In the genomic region with DNA sequence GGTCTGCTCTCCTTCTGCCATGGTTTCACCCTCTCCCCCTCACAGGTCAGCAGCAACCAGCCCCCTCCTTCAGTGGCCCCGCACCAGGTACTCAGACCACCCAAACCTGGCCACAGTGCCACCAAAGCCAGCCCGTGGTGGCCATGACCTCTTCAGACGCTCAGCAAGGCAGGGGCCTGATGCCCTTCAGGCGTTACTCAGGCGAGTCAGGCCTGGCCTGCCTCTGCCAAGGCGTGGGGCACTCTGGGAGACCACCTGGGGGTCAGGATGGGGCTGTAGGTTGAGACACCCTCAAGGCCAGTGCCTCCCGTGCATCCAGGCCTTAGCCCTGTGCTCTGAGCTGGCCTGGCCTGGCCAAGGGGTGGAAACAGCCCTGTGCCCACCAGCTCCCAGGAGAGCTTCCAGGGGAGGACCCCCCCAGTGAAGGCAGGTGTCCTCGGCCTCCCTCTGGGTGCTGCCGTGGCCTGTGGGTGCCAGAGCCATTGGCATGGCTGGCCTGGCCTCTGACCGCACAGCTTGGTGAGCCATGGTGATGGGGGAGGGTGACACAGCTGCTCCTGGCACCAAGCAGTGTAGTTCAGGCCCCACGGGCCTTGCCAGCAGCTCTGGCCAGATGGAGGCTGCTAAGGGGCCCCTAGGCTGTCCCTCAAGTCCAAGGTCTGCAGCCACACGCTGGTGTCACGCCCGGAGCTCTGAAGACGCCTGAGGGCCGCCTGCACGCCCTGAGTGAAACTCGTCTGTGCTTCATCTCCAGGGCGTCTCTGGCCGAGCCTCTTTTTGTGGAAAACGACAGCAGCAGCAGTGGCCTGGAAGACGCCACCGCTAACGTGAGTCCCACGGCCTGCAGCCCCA, we compare ENCODE assay signal across 14 cellular contexts. TPM values are rescaled to one million over a fixed set of nuclear protein-coding genes. Genes with fewer than 3 reads are reported as not detected.
DNase-seq lines count a peak whose midpoint lies in the region; ATAC-seq, FAIRE-seq and TF ChIP-seq lines count a peak whose summit lies in the region.
"Had no signal": no experiment of that assay in that cellular context is flagged by ENCODE, and none has a peak within 500 bp of the region (broad histone marks: within the 10 kb centered on the region; RNA-seq: fewer than 3 reads in every experiment).

No MANE protein-coding gene starts in this region.

- H4K91ac ChIP-seq in H1 (replicated peaks; ENCODE audit: insufficient read length, low read length): no peak overlapping the region

- H3K14ac ChIP-seq in H1 (ENCODE audit: insufficient read length): no peak overlapping the region

- CTCF ChIA-PET in H1 (lab: Charles Lee; ENCODE audit: partially characterized antibody): interaction anchor here (1.3 to 2.8 kb wide), 3 partner anchors 13 to 36 kb away, joined by 4 to 8 read pairs (median 5); no protein-coding TSS in a partner anchor

- H2BK120ac ChIP-seq in H1 (replicated peaks; ENCODE audit: low read depth, low read length): no peak overlapping the region

- intact Hi-C loops in Right ventricle myocardium superior (cut with DNase I) (loop anchor here (10.0 kb wide), 1 partner anchor 125 kb away; no protein-coding TSS in a partner anchor), mucosa of descending colon (cut with DNase I, micrococcal nuclease) (no loop called here)

- no peak overlapping the region for H3K4ac ChIP-seq in H1 (replicated peaks; ENCODE audit: insufficient read length, low read depth, low read length)

- no peak for TF ChIP-seq RAD21 in H1 (IDR thresholded peaks at IDR 0.05 in 1 of 2, conservative IDR thresholded peaks at IDR 0.05 in 1 of 2; ENCODE audit: low read depth in 2 of 2, low read length in 2 of 2)

- H3K56ac ChIP-seq in H1 (replicated peaks; ENCODE audit: insufficient read length, low read depth, low read length): no peak overlapping the region

- no peak overlapping the region for H3K18ac ChIP-seq in H1 (ENCODE audit: extremely low read depth, low read length)

- POLR2A ChIA-PET in H1 (lab: Charles Lee; ENCODE audit: partially characterized antibody): interaction anchor here (0.7 to 3.0 kb wide), 7 partner anchors 10 to 499 kb away, joined by 3 to 16 read pairs (median 5); a partner anchor contains a TSS

- no peaks in the 10 kb centered on the region for H3K79me2 ChIP-seq in H1 (ENCODE audit: control insufficient read depth in 1 of 2, insufficient read depth in 2 of 2, low read length in 2 of 2)

- WGBS in H1 (ENCODE audit: extremely low coverage in 1 of 2, insufficient coverage in 1 of 2, insufficient read length in 1 of 2, insufficient replicate concordance in 2 of 2, low coverage in 1 of 2, low lambda C conversion rate in 2 of 2, missing lambda C conversion rate in 1 of 2), 2 experiments: 88% methylated on average over 24 of the region's 25 CpGs; no CpG with 5 or more reads in 1 of the 2 experiments
- WGBS in upper lobe of left lung, 2 donors: 83 to 89% methylated on average over 14 to 25 of the region's 25 CpGs

- no peak overlapping the region for H3K9ac ChIP-seq in H1 (replicated peaks in 1 of 4; ENCODE audit: extremely low read depth in 1 of 4, low read depth in 3 of 4, low read length in 3 of 4)

- no peak overlapping the region for H2BK20ac ChIP-seq in H1 (ENCODE audit: low read length)

- no peak for FAIRE-seq in H1 (lab: Jason Lieb, UNC)

- DNase-seq in Right ventricle myocardium superior (peak; percentile 72), right atrium auricular region (ENCODE audit: low spot score) (no peak), H1 (ENCODE audit: low read depth in 1 of 2, low spot score in 2 of 2) (no peak), mucosa of descending colon (peak in 2 of 3 donors; percentile 41 to 54), upper lobe of left lung (no peak), NCI-H2107 treated with DMSO at 0.1 percent for 48 hours (lab: John Stamatoyannopoulos, UW; ENCODE audit: unreplicated experiment) (no peak)
- DNase-seq: activated T-cell treated with anti-CD3 and anti-CD28 coated beads, Interleukin-2, amount 50 U/mL, for 1 hour; foreskin keratinocyte; GDM1; MV-4-11; NCI-H510A; SIG-M5 had no signal

- peak overlapping the region in 1 of 2 donors; percentile 26 for H3K27ac ChIP-seq in right atrium auricular region
- H3K27ac ChIP-seq in H1 (ENCODE audit: low read depth, low read length): no peak overlapping the region; the same call in 1 of the 2 replicates
- H3K27ac ChIP-seq in upper lobe of left lung: peak overlapping the region in 3 of 4 donors; percentile 13 to 19 (median 15)
- H3K27ac ChIP-seq: foreskin keratinocyte had no signal

- no peak overlapping the region for H2BK5ac ChIP-seq in H1 (ENCODE audit: low read depth, low read length)

- H3K4me1 ChIP-seq in right atrium auricular region (peaks cover 0 to 71% of the 10 kb centered on the region in 2 donors), H1 (replicated peaks in 1 of 4; ENCODE audit: control insufficient read depth in 3 of 4, insufficient read depth in 4 of 4, low read length in 3 of 4) (peaks cover 0 to 2% (median 0%) of the 10 kb centered on the region in 4 experiments; a peak in 2 of 7 replicates), mucosa of descending colon (ENCODE audit: low read depth) (peaks cover 14% of the 10 kb centered on the region), upper lobe of left lung (peaks cover 23 to 60% (median 42%) of the 10 kb centered on the region in 4 donors)
- H3K4me1 ChIP-seq: foreskin keratinocyte had no signal

- H3K23me2 ChIP-seq in H1 (ENCODE audit: low read depth, low read length): no peaks in the 10 kb centered on the region

- H3K4me3 ChIP-seq in right atrium auricular region: no peak overlapping the region
- H3K4me3 ChIP-seq in H1 (ENCODE audit: extremely low read depth in 1 of 4, insufficient read depth in 2 of 4, low read depth in 3 of 4, low read length in 4 of 4): no peak overlapping the region
- H3K4me3 ChIP-seq in mucosa of descending colon: no peak overlapping the region
- H3K4me3 ChIP-seq in upper lobe of left lung: no peak overlapping the region

- H2BK12ac ChIP-seq in H1 (ENCODE audit: low read depth, low read length): no peak overlapping the region

- H4K20me1 ChIP-seq in H1 (replicated peaks in 1 of 2; ENCODE audit: control insufficient read depth in 1 of 2, insufficient read depth in 2 of 2, low read length in 2 of 2): peaks cover 10 to 29% of the 10 kb centered on the region in 2 experiments

- H2BK15ac ChIP-seq in H1 (ENCODE audit: low read length): no peak overlapping the region

- H3K79me1 ChIP-seq in H1 (ENCODE audit: low read depth, low read length): peaks cover 8% of the 10 kb centered on the region; the same call in 1 of the 2 replicates

- H3K27me3 ChIP-seq in right atrium auricular region (no peaks in the 10 kb centered on the region), H1 (replicated peaks in 1 of 4; ENCODE audit: control insufficient read depth in 3 of 4, extremely low read depth in 1 of 4, insufficient read depth in 3 of 4, low read length in 3 of 4) (no peaks in the 10 kb centered on the region), upper lobe of left lung (no peaks in the 10 kb centered on the region)
- H3K27me3 ChIP-seq: foreskin keratinocyte had no signal

- no peak overlapping the region for H4K5ac ChIP-seq in H1 (ENCODE audit: insufficient read length, low read depth, low read length)

- no peak for TF ChIP-seq EP300 in H1 (IDR thresholded peaks at IDR 0.05; ENCODE audit: borderline replicate concordance in 1 of 2, low read depth in 2 of 2, low read length in 2 of 2)
- TF ChIP-seq EP300 in upper lobe of left lung (IDR thresholded peaks at IDR 0.05): no peak

- no peak overlapping the region for H2AK5ac ChIP-seq in H1 (ENCODE audit: low read depth, low read length)

- H4K8ac ChIP-seq in H1 (ENCODE audit: extremely low read depth, insufficient read depth, low read length): peak overlapping the region; percentile 21; the same call in 1 of the 2 replicates

- H3K23ac ChIP-seq in H1 (ENCODE audit: insufficient read length): no peak overlapping the region

- TF ChIP-seq CTCF in right atrium auricular region (IDR thresholded peaks at IDR 0.05) (no peak), H1 (IDR thresholded peaks at IDR 0.05; ENCODE audit: control extremely low read depth in 1 of 3, insufficient read depth in 1 of 3, low read depth in 1 of 3, low read length in 3 of 3) (no peak), mucosa of descending colon (IDR thresholded peaks at IDR 0.05) (no peak), upper lobe of left lung (IDR thresholded peaks at IDR 0.05) (no peak)

- ATAC-seq in Right ventricle myocardium superior (ENCODE audit: poor library complexity) (peak; percentile 66), mucosa of descending colon (no peak), upper lobe of left lung (ENCODE audit: low FRiP score in 2 of 2) (no peak), esophagus mucosa (no peak), HG03442 (IDR thresholded peaks at IDR 0.05; ENCODE audit: unreplicated experiment) (no peak)

- H3K9me3 ChIP-seq in right atrium auricular region (no peaks in the 10 kb centered on the region), H1 (ENCODE audit: insufficient read depth in 2 of 2, low read depth in 1 of 2, low read length in 1 of 2) (no peaks in the 10 kb centered on the region), mucosa of descending colon (no peaks in the 10 kb centered on the region), upper lobe of left lung (no peaks in the 10 kb centered on the region)

- H3K36me3 ChIP-seq in right atrium auricular region (peaks cover 65% of the 10 kb centered on the region), H1 (ENCODE audit: control insufficient read depth in 2 of 4, insufficient read depth in 4 of 4, low read length in 3 of 4) (peaks cover 2 to 34% (median 12%) of the 10 kb centered on the region in 4 experiments; a peak in 6 of 8 replicates), mucosa of descending colon (ENCODE audit: low read depth) (no peaks in the 10 kb centered on the region), upper lobe of left lung (peaks cover 11 to 84% (median 56%) of the 10 kb centered on the region in 4 donors)

- no peak overlapping the region for H2AFZ ChIP-seq in H1 (ENCODE audit: low read length)

- no peak overlapping the region for H3K4me2 ChIP-seq in H1 (ENCODE audit: insufficient read depth in 1 of 2, low read depth in 2 of 2, low read length in 2 of 2)

- TF ChIP-seq POLR2A in H1 (IDR thresholded peaks at IDR 0.05; ENCODE audit: control extremely low read depth in 1 of 2, low read depth in 2 of 2, low read length in 2 of 2) (no peak; a peak in 1 of 3 replicates), upper lobe of left lung (IDR thresholded peaks at IDR 0.05) (no peak)

RNA-seq across cellular contexts. Expression of a gene that starts 15.1 kb away (rescaled TPM):
- total RNA-seq in Right ventricle myocardium superior: 2.6 TPM
- 1 to 10 TPM; 2.1 to 3.6 TPM for total RNA-seq in right atrium auricular region
- total RNA-seq in H1 (2021; fragmentation: NEBNext Ultra II Directional; extraction: Animal tissue kit (Norgen Biotek cat#: 25700)): 41.7 and 41.8 TPM in 2 replicates
- polyA plus RNA-seq in H1 (2011; rRNA removed): 36.9 and 51.2 TPM in 2 replicates
- polyA plus RNA-seq in H1 (2011; cell fraction: cytosol; rRNA removed): 44.6 TPM
- polyA plus RNA-seq in H1 (2011; cell fraction: nucleus; rRNA removed): 72.6 TPM
- 29.9 to 39.9 TPM (median 33.4 TPM) in 4 replicates for polyA plus RNA-seq in H1 (2012, experiment 1 of 2)
- 49.6 TPM for polyA plus RNA-seq in H1 (2012, experiment 2 of 2)
- 34.4 TPM for polyA plus RNA-seq in H1 (2013, experiment 1 of 2)
- polyA plus RNA-seq in H1 (2013, experiment 2 of 2): 29.7 TPM
- 23.0 and 28.4 TPM in 2 replicates for polyA minus RNA-seq in H1 (2011; rRNA and poly(A)+ RNA removed)
- 27.0 TPM for polyA minus RNA-seq in H1 (2011; cell fraction: cytosol; rRNA and poly(A)+ RNA removed)
- 33.4 TPM for polyA minus RNA-seq in H1 (2011; cell fraction: nucleus; rRNA and poly(A)+ RNA removed)
- total RNA-seq in mucosa of descending colon: 10 to 100 TPM in 2 of 3 donors, 1 to 10 TPM in 1; 7.7 to 17.8 (median 11.0) TPM
- 10 to 100 TPM in 1 of 6 donors, 1 to 10 TPM in 5; 2.4 to 16.8 (median 5.8) TPM for total RNA-seq in upper lobe of left lung
- total RNA-seq in esophagus mucosa: 11.3 TPM

RNA-seq across cellular contexts. Expression of a gene that starts 15.5 kb away (rescaled TPM):
- total RNA-seq in Right ventricle myocardium superior: 46.2 TPM
- 10 to 100 TPM; 43.7 to 71.6 TPM for total RNA-seq in right atrium auricular region
- 44.3 and 53.4 TPM in 2 replicates for total RNA-seq in H1 (2021; fragmentation: NEBNext Ultra II Directional; extraction: Animal tissue kit (Norgen Biotek cat#: 25700))
- polyA plus RNA-seq in H1 (2011; rRNA removed): 127 and 143 TPM in 2 replicates
- polyA plus RNA-seq in H1 (2011; cell fraction: cytosol; rRNA removed): 90.7 TPM
- 120 TPM for polyA plus RNA-seq in H1 (2011; cell fraction: nucleus; rRNA removed)
- polyA plus RNA-seq in H1 (2012, experiment 1 of 2): 47.7 to 65.8 TPM (median 61.0 TPM) in 4 replicates
- polyA plus RNA-seq in H1 (2012, experiment 2 of 2): 24.4 TPM
- 43.0 TPM for polyA plus RNA-seq in H1 (2013, experiment 1 of 2)
- polyA plus RNA-seq in H1 (2013, experiment 2 of 2): 40.6 TPM
- 31.5 and 34.8 TPM in 2 replicates for polyA minus RNA-seq in H1 (2011; rRNA and poly(A)+ RNA removed)
- 34.2 TPM for polyA minus RNA-seq in H1 (2011; cell fraction: cytosol; rRNA and poly(A)+ RNA removed)
- 39.4 TPM for polyA minus RNA-seq in H1 (2011; cell fraction: nucleus; rRNA and poly(A)+ RNA removed)
- total RNA-seq in mucosa of descending colon: 10 to 100 TPM; 49.9 to 67.1 (median 60.9) TPM
- total RNA-seq in upper lobe of left lung: 10 to 100 TPM; 29.3 to 92.1 (median 65.5) TPM
- 58.8 TPM for total RNA-seq in esophagus mucosa

Comparison
In these comparisons a context has a peak if more than half of its experiments do, and no peak if none do; other contexts are left out.
1. DNase-seq: peak in Right ventricle myocardium superior (single experiment) and mucosa of descending colon (2 of 3); none in right atrium auricular region (single experiment), H1 (0 of 2), upper lobe of left lung (0 of 2) and NCI-H2107 treated with DMSO at 0.1 percent for 48 hours (single experiment).